ENCODE assay signal across 1 cellular context in the genomic region with DNA sequence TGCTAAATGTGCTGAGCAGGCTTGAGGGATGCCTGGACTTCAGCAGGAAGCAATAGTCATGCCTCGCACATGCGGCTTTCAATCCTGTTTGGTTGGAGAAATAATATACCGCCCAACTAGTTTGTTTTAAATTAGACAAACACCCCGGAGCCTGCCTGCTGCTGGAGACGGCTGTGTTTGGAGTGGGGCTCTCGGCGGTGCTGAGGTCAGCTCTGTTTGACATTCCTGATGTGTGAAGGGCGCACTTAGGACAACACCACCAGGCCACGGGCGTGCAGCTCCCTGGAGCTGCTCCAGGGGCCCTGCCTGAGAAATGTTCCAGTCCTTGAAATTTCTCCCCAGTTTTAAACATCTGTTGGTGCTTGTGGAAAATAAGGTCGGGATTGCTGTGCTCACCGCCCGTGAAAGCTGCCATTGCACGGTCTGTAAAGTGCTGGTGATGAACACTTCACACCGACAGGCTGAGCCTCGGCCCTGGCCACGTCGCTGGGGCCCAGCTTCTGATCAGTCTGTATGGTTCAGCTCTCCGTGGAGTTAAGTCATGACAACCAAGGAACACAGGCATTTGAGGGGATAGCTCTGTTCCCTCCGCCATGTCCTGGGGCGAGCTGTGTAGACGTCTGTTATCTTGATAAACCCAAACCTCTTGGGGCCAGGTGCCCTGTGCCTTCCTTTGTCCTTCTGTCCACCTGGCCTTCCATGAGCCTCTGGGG.
TF ChIP-seq lines count a peak whose summit lies in the region.

No MANE protein-coding gene starts in this region.

TF ChIP-seq in HepG2, 621 proteins besides CTCF, POLR2A, EP300 and RAD21 (continued from another document and continues in another):
- TF ChIP-seq, protein P1, sequence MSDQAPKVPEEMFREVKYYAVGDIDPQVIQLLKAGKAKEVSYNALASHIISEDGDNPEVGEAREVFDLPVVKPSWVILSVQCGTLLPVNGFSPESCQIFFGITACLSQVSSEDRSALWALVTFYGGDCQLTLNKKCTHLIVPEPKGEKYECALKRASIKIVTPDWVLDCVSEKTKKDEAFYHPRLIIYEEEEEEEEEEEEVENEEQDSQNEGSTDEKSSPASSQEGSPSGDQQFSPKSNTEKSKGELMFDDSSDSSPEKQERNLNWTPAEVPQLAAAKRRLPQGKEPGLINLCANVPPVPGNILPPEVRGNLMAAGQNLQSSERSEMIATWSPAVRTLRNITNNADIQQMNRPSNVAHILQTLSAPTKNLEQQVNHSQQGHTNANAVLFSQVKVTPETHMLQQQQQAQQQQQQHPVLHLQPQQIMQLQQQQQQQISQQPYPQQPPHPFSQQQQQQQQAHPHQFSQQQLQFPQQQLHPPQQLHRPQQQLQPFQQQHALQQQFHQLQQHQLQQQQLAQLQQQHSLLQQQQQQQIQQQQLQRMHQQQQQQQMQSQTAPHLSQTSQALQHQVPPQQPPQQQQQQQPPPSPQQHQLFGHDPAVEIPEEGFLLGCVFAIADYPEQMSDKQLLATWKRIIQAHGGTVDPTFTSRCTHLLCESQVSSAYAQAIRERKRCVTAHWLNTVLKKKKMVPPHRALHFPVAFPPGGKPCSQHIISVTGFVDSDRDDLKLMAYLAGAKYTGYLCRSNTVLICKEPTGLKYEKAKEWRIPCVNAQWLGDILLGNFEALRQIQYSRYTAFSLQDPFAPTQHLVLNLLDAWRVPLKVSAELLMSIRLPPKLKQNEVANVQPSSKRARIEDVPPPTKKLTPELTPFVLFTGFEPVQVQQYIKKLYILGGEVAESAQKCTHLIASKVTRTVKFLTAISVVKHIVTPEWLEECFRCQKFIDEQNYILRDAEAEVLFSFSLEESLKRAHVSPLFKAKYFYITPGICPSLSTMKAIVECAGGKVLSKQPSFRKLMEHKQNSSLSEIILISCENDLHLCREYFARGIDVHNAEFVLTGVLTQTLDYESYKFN (CRISPR knock-in tag; conservative IDR thresholded peaks at IDR 0.05) = peak; percentile 37; the same call in 1 of the 2 replicates
- TF ChIP-seq ZFP90 (CRISPR knock-in tag; IDR thresholded peaks at IDR 0.05; ENCODE audit: borderline replicate concordance) (no peak; the same call in 1 of the 2 replicates), TP53 (CRISPR knock-in tag; conservative IDR thresholded peaks at IDR 0.05) (no peak), KLF12 (CRISPR knock-in tag; IDR thresholded peaks at IDR 0.05; ENCODE audit: borderline replicate concordance) (no peak), MTF2 (CRISPR knock-in tag; IDR thresholded peaks at IDR 0.05; ENCODE audit: borderline replicate concordance) (no peak), ZNF761 (CRISPR knock-in tag; conservative IDR thresholded peaks at IDR 0.05) (no peak), CENPX (CRISPR knock-in tag; IDR thresholded peaks at IDR 0.05) (no peak), MXD3 (CRISPR knock-in tag; IDR thresholded peaks at IDR 0.05) (no peak), NR2F6 (IDR thresholded peaks at IDR 0.05) (peak; percentile 74), NR2F6 (CRISPR knock-in tag; IDR thresholded peaks at IDR 0.05) (peak; percentile 71), SKIL (CRISPR knock-in tag; IDR thresholded peaks at IDR 0.05; ENCODE audit: borderline replicate concordance) (no peak), ZNF639 (CRISPR knock-in tag; conservative IDR thresholded peaks at IDR 0.05) (no peak), ZNF34 (CRISPR knock-in tag; IDR thresholded peaks at IDR 0.05; ENCODE audit: borderline replicate concordance) (no peak), ZNF17 (CRISPR knock-in tag; IDR thresholded peaks at IDR 0.05) (no peak), ZNF12 (CRISPR knock-in tag; IDR thresholded peaks at IDR 0.05) (0 out of 2 replicates have a peak, but pooled peaks have one; percentile 12), BCL6 (CRISPR knock-in tag; IDR thresholded peaks at IDR 0.05) (peak; percentile 72), MEIS1 (CRISPR knock-in tag; IDR thresholded peaks at IDR 0.05; ENCODE audit: borderline replicate concordance) (0 out of 2 replicates have a peak, but pooled peaks have one; percentile 53), RBAK (CRISPR knock-in tag; IDR thresholded peaks at IDR 0.05) (no peak), ZNF180 (CRISPR knock-in tag; IDR thresholded peaks at IDR 0.05; ENCODE audit: borderline replicate concordance, low read depth) (no peak), LBX2 (CRISPR knock-in tag; IDR thresholded peaks at IDR 0.05; ENCODE audit: borderline replicate concordance) (no peak), ZNF770 (CRISPR knock-in tag; IDR thresholded peaks at IDR 0.05) (no peak), ZNF235 (CRISPR knock-in tag; IDR thresholded peaks at IDR 0.05; ENCODE audit: borderline replicate concordance) (no peak), ZNF343 (CRISPR knock-in tag; IDR thresholded peaks at IDR 0.05) (no peak), BHLHE40 (IDR thresholded peaks at IDR 0.05; ENCODE audit: low read length) (peak; percentile 21; the same call in 1 of the 2 replicates), SAFB2 (CRISPR knock-in tag; IDR thresholded peaks at IDR 0.05; ENCODE audit: borderline replicate concordance, low read depth) (no peak), ZSCAN21 (CRISPR knock-in tag; IDR thresholded peaks at IDR 0.05; ENCODE audit: borderline replicate concordance) (no peak), SP1 (IDR thresholded peaks at IDR 0.05) (no peak), SP1 (CRISPR knock-in tag; IDR thresholded peaks at IDR 0.05) (no peak), ISL2 (CRISPR knock-in tag; IDR thresholded peaks at IDR 0.05) (peak; percentile 10; the same call in 1 of the 2 replicates), ZNF766 (CRISPR knock-in tag; IDR thresholded peaks at IDR 0.05; ENCODE audit: borderline replicate concordance) (no peak), FOXA1 (IDR thresholded peaks at IDR 0.05) (no peak), FOXA1 (CRISPR knock-in tag; IDR thresholded peaks at IDR 0.05) (peak; percentile 55), E2F5 (CRISPR knock-in tag; conservative IDR thresholded peaks at IDR 0.05) (no peak), ATF4 (CRISPR knock-in tag; IDR thresholded peaks at IDR 0.05) (no peak), ZNF557 (CRISPR knock-in tag; IDR thresholded peaks at IDR 0.05) (no peak), ZBTB46 (CRISPR knock-in tag; IDR thresholded peaks at IDR 0.05; ENCODE audit: borderline replicate concordance) (no peak), ZMAT3 (CRISPR knock-in tag; conservative IDR thresholded peaks at IDR 0.05) (no peak), ZNF740 (CRISPR knock-in tag; IDR thresholded peaks at IDR 0.05) (no peak)
- TF ChIP-seq, protein P2, sequence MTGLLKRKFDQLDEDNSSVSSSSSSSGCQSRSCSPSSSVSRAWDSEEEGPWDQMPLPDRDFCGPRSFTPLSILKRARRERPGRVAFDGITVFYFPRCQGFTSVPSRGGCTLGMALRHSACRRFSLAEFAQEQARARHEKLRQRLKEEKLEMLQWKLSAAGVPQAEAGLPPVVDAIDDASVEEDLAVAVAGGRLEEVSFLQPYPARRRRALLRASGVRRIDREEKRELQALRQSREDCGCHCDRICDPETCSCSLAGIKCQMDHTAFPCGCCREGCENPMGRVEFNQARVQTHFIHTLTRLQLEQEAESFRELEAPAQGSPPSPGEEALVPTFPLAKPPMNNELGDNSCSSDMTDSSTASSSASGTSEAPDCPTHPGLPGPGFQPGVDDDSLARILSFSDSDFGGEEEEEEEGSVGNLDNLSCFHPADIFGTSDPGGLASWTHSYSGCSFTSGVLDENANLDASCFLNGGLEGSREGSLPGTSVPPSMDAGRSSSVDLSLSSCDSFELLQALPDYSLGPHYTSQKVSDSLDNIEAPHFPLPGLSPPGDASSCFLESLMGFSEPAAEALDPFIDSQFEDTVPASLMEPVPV (CRISPR knock-in tag; IDR thresholded peaks at IDR 0.05) = no peak
- TF ChIP-seq, protein P3, sequence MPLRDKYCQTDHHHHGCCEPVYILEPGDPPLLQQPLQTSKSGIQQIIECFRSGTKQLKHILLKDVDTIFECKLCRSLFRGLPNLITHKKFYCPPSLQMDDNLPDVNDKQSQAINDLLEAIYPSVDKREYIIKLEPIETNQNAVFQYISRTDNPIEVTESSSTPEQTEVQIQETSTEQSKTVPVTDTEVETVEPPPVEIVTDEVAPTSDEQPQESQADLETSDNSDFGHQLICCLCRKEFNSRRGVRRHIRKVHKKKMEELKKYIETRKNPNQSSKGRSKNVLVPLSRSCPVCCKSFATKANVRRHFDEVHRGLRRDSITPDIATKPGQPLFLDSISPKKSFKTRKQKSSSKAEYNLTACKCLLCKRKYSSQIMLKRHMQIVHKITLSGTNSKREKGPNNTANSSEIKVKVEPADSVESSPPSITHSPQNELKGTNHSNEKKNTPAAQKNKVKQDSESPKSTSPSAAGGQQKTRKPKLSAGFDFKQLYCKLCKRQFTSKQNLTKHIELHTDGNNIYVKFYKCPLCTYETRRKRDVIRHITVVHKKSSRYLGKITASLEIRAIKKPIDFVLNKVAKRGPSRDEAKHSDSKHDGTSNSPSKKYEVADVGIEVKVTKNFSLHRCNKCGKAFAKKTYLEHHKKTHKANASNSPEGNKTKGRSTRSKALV (CRISPR knock-in tag; IDR thresholded peaks at IDR 0.05) = peak; percentile 65; the same call in 1 of the 2 replicates
